ENCODE assay signal across 9 cellular contexts in genomic region chr7:100246865-100247137, GRCh38. TPM values are rescaled to one million over a fixed set of nuclear protein-coding genes. Genes with fewer than 3 reads are reported as not detected.
DNase-seq lines count a peak whose midpoint lies in the region; ATAC-seq, FAIRE-seq and TF ChIP-seq lines count a peak whose summit lies in the region.
"Not testable (repeated sequence)": the region's sequence is repeated elsewhere in the genome, so short reads cannot be mapped to it uniquely, and the experiment has no call there.
"Had no signal": no experiment of that assay in that cellular context is flagged by ENCODE, and none has a peak within 500 bp of the region (broad histone marks: within the 10 kb centered on the region; RNA-seq: fewer than 3 reads in every experiment).

No MANE protein-coding gene starts in this region.

- intact Hi-C loops in K562 (cut with micrococcal nuclease): not testable (repeated sequence)
- intact Hi-C loops in gastrocnemius medialis (cut with DNase I; ENCODE audit: low total_unique reads): loop anchor here (2.0 kb wide), 1 partner anchor 20 kb away; no protein-coding TSS in a partner anchor

- peak overlapping the region; percentile 55 for H3K23ac ChIP-seq in neuronal stem cell (ENCODE audit: low read depth, low read length, poor library complexity)

- POLR2A ChIA-PET in RWPE1 (lab: Yijun Ruan, JAX; ENCODE audit: low non-redundant PET): interaction anchor here (0.6 kb wide), 1 partner anchor 144 kb away, joined by 4 read pairs; no protein-coding TSS in a partner anchor
- POLR2A ChIA-PET in K562 (lab: Yijun Ruan, JAX): not testable (repeated sequence)

- H3K27me3 Mint-ChIP-seq in GM23338 (ENCODE audit: insufficient read depth, low read depth, poor library complexity): peaks cover 23% of the 10 kb centered on the region

- DNase-seq in GM23338 (ENCODE audit: low spot score); RWPE1 (ENCODE audit: low spot score); K562 (ENCODE audit: extremely low read depth in 1 of 4, low spot score in 3 of 4); neuronal stem cell (ENCODE audit: low spot score); gastrocnemius medialis: not testable (repeated sequence)

- not testable (repeated sequence) for FAIRE-seq in K562 (lab: Jason Lieb, UNC)

- not testable (repeated sequence) for H3K27me3 ChIP-seq in GM23338 (ENCODE audit: insufficient read depth); K562 (ENCODE audit: control insufficient read depth in 2 of 2, insufficient read depth in 2 of 2, low read length in 2 of 2); iPS-20b (ENCODE audit: insufficient read depth, low read length); neuronal stem cell (ENCODE audit: control insufficient read depth in 3 of 3, insufficient read depth in 3 of 3, low read depth in 1 of 3, low read length in 3 of 3); gastrocnemius medialis

- not testable (repeated sequence) for H3K14ac ChIP-seq in neuronal stem cell (ENCODE audit: low read length)

- not testable (repeated sequence) for H3K9me1 ChIP-seq in K562 (ENCODE audit: control insufficient read depth, insufficient read depth, low read length)

- TF ChIP-seq POLR2A in K562 (conservative IDR thresholded peaks at IDR 0.05); gastrocnemius medialis (IDR thresholded peaks at IDR 0.05): not testable (repeated sequence)

- peak overlapping the region; percentile 99 for H3K27ac Mint-ChIP-seq in GM23338

- peak overlapping the region; percentile 8 for H2AK5ac ChIP-seq in neuronal stem cell (ENCODE audit: low read depth, low read length)

- not testable (repeated sequence) for H2BK120ac ChIP-seq in neuronal stem cell (ENCODE audit: low read depth, low read length)

- H3F3A ChIP-seq in GM23338 (replicated peaks; ENCODE audit: low read depth): not testable (repeated sequence)

- H3K9me3 ChIP-seq in K562 (replicated peaks; ENCODE audit: control insufficient read depth, insufficient read depth, low read depth, low read length); iPS-20b (ENCODE audit: insufficient read depth, low read depth, low read length); neuronal stem cell (replicated peaks in 1 of 2; ENCODE audit: control insufficient read depth in 2 of 2, insufficient read depth in 1 of 2, low read depth in 1 of 2, low read length in 2 of 2); gastrocnemius medialis: not testable (repeated sequence)

- H3K9ac ChIP-seq in K562 (ENCODE audit: insufficient read depth in 1 of 2, low read depth in 2 of 2, low read length in 2 of 2); neuronal stem cell (ENCODE audit: low read depth, low read length, poor library complexity): not testable (repeated sequence)
- H3K9ac ChIP-seq in iPS-20b (ENCODE audit: low read depth, low read length): peak overlapping the region; percentile 53; the same call in 1 of the 2 replicates

- H3K9me2 ChIP-seq in GM23338 (ENCODE audit: insufficient read depth): not testable (repeated sequence)

- peaks cover 19% of the 10 kb centered on the region for H3K4me1 ChIP-seq in GM23338 (ENCODE audit: insufficient read depth)
- peaks cover 23 to 45% of the 10 kb centered on the region in 2 experiments for H3K4me1 ChIP-seq in K562 (replicated peaks in 1 of 2; ENCODE audit: control insufficient read depth in 2 of 2, insufficient read depth in 2 of 2, low read length in 2 of 2)
- not testable (repeated sequence) for H3K4me1 ChIP-seq in iPS-20b (ENCODE audit: insufficient read depth, low read length); neuronal stem cell (ENCODE audit: control insufficient read depth in 2 of 2, insufficient read depth in 1 of 2, low read depth in 1 of 2, low read length in 2 of 2)
- H3K4me1 ChIP-seq in gastrocnemius medialis: peaks cover 61 to 68% of the 10 kb centered on the region in 2 donors

- not testable (repeated sequence) for H2BK15ac ChIP-seq in neuronal stem cell (ENCODE audit: low read length)

- ATAC-seq in GM23338, K562, gastrocnemius medialis: not testable (repeated sequence)

- H3K9me3 Mint-ChIP-seq in GM23338: not testable (repeated sequence)

- H2BK12ac ChIP-seq in neuronal stem cell (ENCODE audit: low read length): not testable (repeated sequence)

- H3K36me3 Mint-ChIP-seq in GM23338 (ENCODE audit: low read depth): not testable (repeated sequence)

- peak overlapping the region; percentile 94; the same call in 1 of the 2 replicates for H3K27ac ChIP-seq in GM23338 (ENCODE audit: low read depth)
- peak overlapping the region; percentile 74 for H3K27ac ChIP-seq in RWPE1
- H3K27ac ChIP-seq in K562 (ENCODE audit: extremely low read depth, low read depth, low read length); iPS-20b (ENCODE audit: low read length); neuronal stem cell (replicated peaks; ENCODE audit: low read length): not testable (repeated sequence)
- H3K27ac ChIP-seq in gastrocnemius medialis: peak overlapping the region; percentile 98 to 100 (median 98)

- TF ChIP-seq RAD21 in Ishikawa (IDR thresholded peaks at IDR 0.05; ENCODE audit: low read depth); K562 (CRISPR knock-in tag; conservative IDR thresholded peaks at IDR 0.05 in 1 of 2, IDR thresholded peaks at IDR 0.05 in 1 of 2): not testable (repeated sequence)

- BruUV-seq in K562 (replicated peaks; lab: Mats Ljungman, UMichigan): not testable (repeated sequence)

- TF ChIP-seq EP300 in Ishikawa (IDR thresholded peaks at IDR 0.05; ENCODE audit: borderline replicate concordance); K562 (IDR thresholded peaks at IDR 0.05; ENCODE audit: low read length): not testable (repeated sequence)

- H4K20me1 ChIP-seq in GM23338 (replicated peaks; ENCODE audit: insufficient read depth); K562 (replicated peaks; ENCODE audit: control insufficient read depth, insufficient read depth, low read length): not testable (repeated sequence)

- not testable (repeated sequence) for H3K79me1 ChIP-seq in neuronal stem cell (ENCODE audit: low read depth, low read length)

- H2BK5ac ChIP-seq in neuronal stem cell (ENCODE audit: low read length): not testable (repeated sequence)

- H3K4me2 ChIP-seq in GM23338 (0 out of 2 replicates have a peak overlapping the region, but pooled peaks have one; percentile 42), K562 (ENCODE audit: insufficient read depth, low read length) (0 out of 2 replicates have a peak overlapping the region, but pooled peaks have one; percentile 58)
- not testable (repeated sequence) for H3K4me2 ChIP-seq in neuronal stem cell (ENCODE audit: insufficient read depth, low read length, poor library complexity, severe bottlenecking)

- not testable (repeated sequence) for H2AFZ ChIP-seq in GM23338; K562 (ENCODE audit: low read depth, low read length); neuronal stem cell (ENCODE audit: low read length)

- H3K4me1 Mint-ChIP-seq in GM23338: peaks cover 39% of the 10 kb centered on the region

- not testable (repeated sequence) for H3K36me3 ChIP-seq in GM23338 (ENCODE audit: insufficient read depth); K562 (ENCODE audit: control insufficient read depth, insufficient read depth, low read length); iPS-20b (ENCODE audit: insufficient read depth, low read depth, low read length); neuronal stem cell (replicated peaks in 1 of 2; ENCODE audit: control insufficient read depth in 2 of 2, insufficient read depth in 2 of 2, low read length in 2 of 2); gastrocnemius medialis

- in situ Hi-C loops in K562 (cut with MboI); gastrocnemius medialis (cut with MboI; ENCODE audit: low sequenced_read_pairs in 4 of 4): not testable (repeated sequence)

- H3K79me2 ChIP-seq in GM23338 (replicated peaks; ENCODE audit: insufficient read depth): peaks cover 39% of the 10 kb centered on the region
- H3K79me2 ChIP-seq in K562 (ENCODE audit: control insufficient read depth, insufficient read depth, low read length): not testable (repeated sequence)

- not testable (repeated sequence) for TF ChIP-seq CTCF in GM23338 (conservative IDR thresholded peaks at IDR 0.05; ENCODE audit: low read depth in 2 of 2); RWPE1 (conservative IDR thresholded peaks at IDR 0.05; ENCODE audit: low read depth); K562 (IDR thresholded peaks at IDR 0.05 in 2 of 3, conservative IDR thresholded peaks at IDR 0.05 in 1 of 3; ENCODE audit: insufficient read depth in 2 of 3, low read depth in 1 of 3, low read length in 3 of 3); gastrocnemius medialis (IDR thresholded peaks at IDR 0.05 in 4 of 5, conservative IDR thresholded peaks at IDR 0.05 in 1 of 5)

- H3K4me3 Mint-ChIP-seq in GM23338: not testable (repeated sequence)

- H4K8ac ChIP-seq in neuronal stem cell (ENCODE audit: low read depth, low read length): not testable (repeated sequence)

- not testable (repeated sequence) for H3K4me3 ChIP-seq in GM23338; K562; iPS-20b (ENCODE audit: low read length); neuronal stem cell (ENCODE audit: low read length in 2 of 2); gastrocnemius medialis

- not testable (repeated sequence) for H3K4ac ChIP-seq in neuronal stem cell (ENCODE audit: low read length)

- H3K18ac ChIP-seq in neuronal stem cell (ENCODE audit: low read length): not testable (repeated sequence)

- WGBS in K562 (ENCODE audit: insufficient coverage, low coverage, missing lambda C conversion rate): 80% methylated on average over 6 of the region's 9 CpGs
- WGBS in neuronal stem cell (ENCODE audit: extremely low coverage in 2 of 2, insufficient read length in 2 of 2, insufficient replicate concordance in 1 of 2), 2 donors: no CpG with 5 or more reads among the region's 9 CpGs

- H4K91ac ChIP-seq in neuronal stem cell (ENCODE audit: low read depth, low read length, poor library complexity): not testable (repeated sequence)

- CTCF ChIA-PET in RWPE1 (lab: Yijun Ruan, JAX); K562 (lab: Yijun Ruan, JAX; ENCODE audit: low intra/inter-chr PET ratio): not testable (repeated sequence)

RNA-seq across cellular contexts. Expression of gene PVRIG, which starts 27.1 kb away (rescaled TPM):
- not detected in 2 replicates for total RNA-seq in GM23338 (2014; rRNA removed; shearing (Covaris generic))
- polyA plus RNA-seq in GM23338 (2016; fragmentation: Nextera tagmentation; extraction: Ambion mirVana) (1.1 TPM in 1 of 2 replicates, not detected in the other), K562 (2011; rRNA removed) (not detected in 2 replicates), K562 (2014; fragmentation: Illumina TruSeq; extraction: Trizol) (not detected in 2 replicates), K562 (2014; fragmentation: Nextera tagmentation; extraction: Ambion mirVana) (not detected), K562 (2014; rRNA removed) (0.16 TPM in 1 of 2 replicates, not detected in the other)
- 0.67 TPM in 1 of 2 replicates, not detected in the other for total RNA-seq in K562 (2011; cell fraction: chromatin; rRNA removed; ENCODE audit: low replicate concordance)
- total RNA-seq in K562 (2011; cell fraction: nucleolus; rRNA removed): not detected in 2 replicates
- total RNA-seq in K562 (2011; cell fraction: nucleoplasm; rRNA removed): not detected in 2 replicates
- total RNA-seq in K562 (2014; rRNA removed) (not detected in 2 replicates), K562 (2014; rRNA removed; fragmentation: Illumina TruSeq; extraction: Trizol) (not detected in 2 replicates), K562 (2015; rRNA removed; fragmentation: Illumina TruSeq; extraction: Trizol) (not detected in 2 replicates), K562 (2021) (0.64 TPM in 1 of 2 replicates, not detected in the other), gastrocnemius medialis (not detected)
- 0.06 TPM in 1 of 2 replicates, not detected in the other for polyA plus RNA-seq in K562 (2011; cell fraction: cytosol; rRNA removed)
- polyA plus RNA-seq in K562 (2011; cell fraction: nucleus; rRNA removed): not detected in 2 replicates
- polyA plus RNA-seq in K562 (2012): 0.40 and 1.0 TPM in 2 replicates
- not detected in 2 replicates for polyA minus RNA-seq in K562 (2011; rRNA and poly(A)+ RNA removed)
- not detected in 2 replicates for polyA minus RNA-seq in K562 (2011; cell fraction: cytosol; rRNA and poly(A)+ RNA removed)
- polyA minus RNA-seq in K562 (2011; cell fraction: nucleus; rRNA and poly(A)+ RNA removed): not detected in 2 replicates
- not detected for polyA plus RNA-seq in neuronal stem cell (2013, experiment 1 of 2)
- polyA plus RNA-seq in neuronal stem cell (2013, experiment 2 of 2): not detected
- total RNA-seq: HT-29, IMR-90 had no signal
- polyA plus RNA-seq: IMR-90 had no signal
